Comparison of ENCODE assay signal across 8 cellular contexts in genomic region chr3:141876891-141877561, GRCh38. TPM values are rescaled to one million over a fixed set of nuclear protein-coding genes. Genes with fewer than 3 reads are reported as not detected.
DNase-seq lines count a peak whose midpoint lies in the region; ATAC-seq, FAIRE-seq and TF ChIP-seq lines count a peak whose summit lies in the region.

No MANE protein-coding gene starts in this region.

- intact Hi-C loops in lower lobe of right lung (cut with DNase I): no loop called here

- H3K9me3 ChIP-seq in lower lobe of right lung: no peaks in the 10 kb centered on the region

- TF ChIP-seq CTCF in GM13976 (IDR thresholded peaks at IDR 0.05; ENCODE audit: borderline replicate concordance, control extremely low read depth, extremely low read depth, insufficient read depth, missing control alignments) (no peak), NB4 (IDR thresholded peaks at IDR 0.05; ENCODE audit: low read depth, low read length) (no peak), lower lobe of right lung (IDR thresholded peaks at IDR 0.05) (no peak)

- no peak for TF ChIP-seq POLR2A in NB4 (IDR thresholded peaks at IDR 0.05; ENCODE audit: extremely low read depth, insufficient read length)

- ATAC-seq in lower lobe of right lung: peak; percentile 56 to 59

- peak overlapping the region; percentile 99 for H3K27ac ChIP-seq in lower lobe of right lung

- in situ Hi-C loops in GM13976 (cut with MboI; ENCODE audit: low sequenced_read_pairs, unreplicated experiment): loop anchor here (25.0 kb wide), 1 partner anchor 415 kb away; no protein-coding TSS in a partner anchor

- peaks cover 33% of the 10 kb centered on the region for H3K4me1 ChIP-seq in lower lobe of right lung

- DNase-seq in GM13976 (ENCODE audit: low spot score): peak; percentile 52
- peak; percentile 52 for DNase-seq in HCEC 1CT
- DNase-seq in NB4 (ENCODE audit: low read depth): peak; percentile 60
- peak; percentile 40 to 58 for DNase-seq in activated CD4-positive, alpha-beta T cell treated with anti-CD3 and anti-CD28 coated beads, Interleukin-2, amount 50 U/mL, for 24 hours (ENCODE audit: low read depth in 1 of 2, low spot score in 1 of 2)
- peak; percentile 58 for DNase-seq in dermis blood vessel endothelial cell
- DNase-seq in lower lobe of right lung: peak; percentile 81
- peak; percentile 58 to 66 for DNase-seq in stimulated activated CD4-positive, alpha-beta T cell treated with anti-CD3 and anti-CD28 coated beads, Interleukin-4, amount 100 ng/mL, for 48 hours (ENCODE audit: low read depth in 2 of 2)
- DNase-seq in HTR-8/SVneo (ENCODE audit: insufficient read length, low spot score): no peak

- no peaks in the 10 kb centered on the region for H3K36me3 ChIP-seq in lower lobe of right lung

- no peak for FAIRE-seq in HTR-8/SVneo (lab: Jason Lieb, UNC)

- H3K4me3 ChIP-seq in NB4 (ENCODE audit: low read depth, low read length): peak overlapping the region; percentile 75
- H3K4me3 ChIP-seq in lower lobe of right lung: peak overlapping the region; percentile 83

- no peaks in the 10 kb centered on the region for H3K27me3 ChIP-seq in lower lobe of right lung (ENCODE audit: low read depth)

RNA-seq across cellular contexts. Expression of gene ATP1B3, which starts 0.6 kb away (rescaled TPM):
- total RNA-seq in dermis blood vessel endothelial cell: 129 and 199 TPM in 2 replicates
- 143 TPM for total RNA-seq in lower lobe of right lung
